ENCODE assay signal across 7 cellular contexts in genomic region chr17:1073963-1074331, GRCh38.
DNase-seq lines count a peak whose midpoint lies in the region; ATAC-seq, FAIRE-seq and TF ChIP-seq lines count a peak whose summit lies in the region.
"Not testable (repeated sequence)": the region's sequence is repeated elsewhere in the genome, so short reads cannot be mapped to it uniquely, and the experiment has no call there.

No MANE protein-coding gene starts in this region.

- peaks cover 13% of the 10 kb centered on the region for H3K36me3 Mint-ChIP-seq in Caco-2 (ENCODE audit: insufficient read depth, unreplicated experiment)

- not testable (repeated sequence) for H2AK5ac ChIP-seq in neuronal stem cell (ENCODE audit: low read depth, low read length)

- not testable (repeated sequence) for H2BK120ac ChIP-seq in neuronal stem cell (ENCODE audit: low read depth, low read length)

- H4K91ac ChIP-seq in neuronal stem cell (ENCODE audit: low read depth, low read length, poor library complexity) = not testable (repeated sequence)

- not testable (repeated sequence) for TF ChIP-seq POLR2A in Peyer's patch (IDR thresholded peaks at IDR 0.05)

- H3K27me3 ChIP-seq in Caco-2 (replicated peaks; ENCODE audit: control insufficient read depth, insufficient read depth, low read length); Peyer's patch; bronchial epithelial cell (ENCODE audit: control insufficient read depth, insufficient read depth, low read length); neuronal stem cell (ENCODE audit: control insufficient read depth in 3 of 3, insufficient read depth in 3 of 3, low read depth in 1 of 3, low read length in 3 of 3): not testable (repeated sequence)

- H3K9me3 ChIP-seq in Caco-2; Peyer's patch; mucosa of descending colon; neuronal stem cell (replicated peaks in 1 of 2; ENCODE audit: control insufficient read depth in 2 of 2, insufficient read depth in 1 of 2, low read depth in 1 of 2, low read length in 2 of 2): not testable (repeated sequence)

- H4K8ac ChIP-seq in neuronal stem cell (ENCODE audit: low read depth, low read length) = not testable (repeated sequence)

- not testable (repeated sequence) for H3K4me1 ChIP-seq in Caco-2
- H3K4me1 ChIP-seq in Peyer's patch = peaks cover 0 to 21% (median 3%) of the 10 kb centered on the region in 4 donors
- H3K4me1 ChIP-seq in mucosa of descending colon (ENCODE audit: low read depth) = peaks cover 14% of the 10 kb centered on the region
- H3K4me1 ChIP-seq in neuronal stem cell (ENCODE audit: control insufficient read depth in 2 of 2, insufficient read depth in 1 of 2, low read depth in 1 of 2, low read length in 2 of 2) = peaks cover under 1 to 16% of the 10 kb centered on the region in 2 donors

- CTCF ChIA-PET in Caco-2 (lab: Charles Lee) = interaction anchor here (1.2 kb wide), 1 partner anchor 16 kb away, joined by 5 read pairs; no protein-coding TSS in a partner anchor

- H3K9me3 Mint-ChIP-seq in Caco-2 (ENCODE audit: unreplicated experiment) = not testable (repeated sequence)

- not testable (repeated sequence) for H2BK5ac ChIP-seq in neuronal stem cell (ENCODE audit: low read length)

- not testable (repeated sequence) for H2BK15ac ChIP-seq in neuronal stem cell (ENCODE audit: low read length)

- not testable (repeated sequence) for H3K4ac ChIP-seq in neuronal stem cell (ENCODE audit: low read length)

- H3K27me3 Mint-ChIP-seq in Caco-2 (ENCODE audit: insufficient read depth, unreplicated experiment) = not testable (repeated sequence)

- H2BK12ac ChIP-seq in neuronal stem cell (ENCODE audit: low read length) = not testable (repeated sequence)

- not testable (repeated sequence) for H3K4me1 Mint-ChIP-seq in Caco-2 (ENCODE audit: low read depth, unreplicated experiment)

- not testable (repeated sequence) for BruUV-seq in Caco-2 (replicated peaks; lab: Mats Ljungman, UMichigan)

- not testable (repeated sequence) for H3K9ac ChIP-seq in neuronal stem cell (ENCODE audit: low read depth, low read length, poor library complexity)

- POLR2A ChIA-PET in Caco-2 (lab: Charles Lee) = not testable (repeated sequence)

- H3K4me3 Mint-ChIP-seq in Caco-2 (ENCODE audit: unreplicated experiment) = not testable (repeated sequence)

- H3K36me3 ChIP-seq in Caco-2 (ENCODE audit: control insufficient read depth, insufficient read depth, low read length); mucosa of descending colon (ENCODE audit: low read depth): not testable (repeated sequence)
- H3K36me3 ChIP-seq in Peyer's patch = peaks cover 0 to 66% (median 0%) of the 10 kb centered on the region in 3 donors
- H3K36me3 ChIP-seq in bronchial epithelial cell (ENCODE audit: control insufficient read depth, insufficient read depth, low read length) = peaks cover 15% of the 10 kb centered on the region
- H3K36me3 ChIP-seq in neuronal stem cell (replicated peaks in 1 of 2; ENCODE audit: control insufficient read depth in 2 of 2, insufficient read depth in 2 of 2, low read length in 2 of 2) = peaks cover 10 to 30% of the 10 kb centered on the region in 2 donors

- not testable (repeated sequence) for H3K4me3 ChIP-seq in Caco-2 (ENCODE audit: low read depth, low read length); Peyer's patch; bronchial epithelial cell (ENCODE audit: low read depth, low read length); mucosa of descending colon; neuronal stem cell (ENCODE audit: low read length in 2 of 2)

- peak overlapping the region; percentile 47 for H3K14ac ChIP-seq in neuronal stem cell (ENCODE audit: low read length)

- H3K18ac ChIP-seq in neuronal stem cell (ENCODE audit: low read length) = not testable (repeated sequence)

- peak; percentile 97 for FAIRE-seq in bronchial epithelial cell (lab: Jason Lieb, UNC)

- H3K27ac Mint-ChIP-seq in Caco-2 (ENCODE audit: unreplicated experiment) = peak overlapping the region; percentile 29

- no CpG with 5 or more reads among the region's 12 CpGs for WGBS in neuronal stem cell (ENCODE audit: extremely low coverage in 2 of 2, insufficient read length in 2 of 2, insufficient replicate concordance in 1 of 2), 2 donors

- H2AFZ ChIP-seq in neuronal stem cell (ENCODE audit: low read length) = not testable (repeated sequence)

- not testable (repeated sequence) for H3K23ac ChIP-seq in neuronal stem cell (ENCODE audit: low read depth, low read length, poor library complexity)

- not testable (repeated sequence) for TF ChIP-seq CTCF in Caco-2 (IDR thresholded peaks at IDR 0.05; ENCODE audit: insufficient read depth in 1 of 2, low read depth in 1 of 2, low read length in 1 of 2, severe bottlenecking in 1 of 2, unreplicated experiment in 1 of 2); Peyer's patch (IDR thresholded peaks at IDR 0.05); bronchial epithelial cell (IDR thresholded peaks at IDR 0.05; ENCODE audit: insufficient read depth, low read length, severe bottlenecking); mucosa of descending colon (IDR thresholded peaks at IDR 0.05)

- H3K27ac ChIP-seq in Peyer's patch (peak overlapping the region in 3 of 4 donors; percentile 40 to 88 (median 67)), temporal lobe (ENCODE audit: low read depth, low read length) (peak overlapping the region; percentile 44)
- H3K27ac ChIP-seq in neuronal stem cell (replicated peaks; ENCODE audit: low read length) = not testable (repeated sequence)

- not testable (repeated sequence) for H3K4me2 ChIP-seq in neuronal stem cell (ENCODE audit: insufficient read depth, low read length, poor library complexity, severe bottlenecking)

- not testable (repeated sequence) for H3K79me1 ChIP-seq in neuronal stem cell (ENCODE audit: low read depth, low read length)

- DNase-seq in Caco-2; bronchial epithelial cell (ENCODE audit: low read depth); neuronal stem cell (ENCODE audit: low spot score): not testable (repeated sequence)
- peak in 1 of 3 donors; percentile 64 for DNase-seq in Peyer's patch
- peak; percentile 9 for DNase-seq in left cardiac atrium
- peak in 2 of 3 donors; percentile 51 to 56 for DNase-seq in mucosa of descending colon

- intact Hi-C loops in Caco-2 (cut with micrococcal nuclease; ENCODE audit: unreplicated experiment); left cardiac atrium (cut with DNase I); mucosa of descending colon (cut with DNase I, micrococcal nuclease): not testable (repeated sequence)

- not testable (repeated sequence) for ATAC-seq in left cardiac atrium, mucosa of descending colon
